In the genomic region with DNA sequence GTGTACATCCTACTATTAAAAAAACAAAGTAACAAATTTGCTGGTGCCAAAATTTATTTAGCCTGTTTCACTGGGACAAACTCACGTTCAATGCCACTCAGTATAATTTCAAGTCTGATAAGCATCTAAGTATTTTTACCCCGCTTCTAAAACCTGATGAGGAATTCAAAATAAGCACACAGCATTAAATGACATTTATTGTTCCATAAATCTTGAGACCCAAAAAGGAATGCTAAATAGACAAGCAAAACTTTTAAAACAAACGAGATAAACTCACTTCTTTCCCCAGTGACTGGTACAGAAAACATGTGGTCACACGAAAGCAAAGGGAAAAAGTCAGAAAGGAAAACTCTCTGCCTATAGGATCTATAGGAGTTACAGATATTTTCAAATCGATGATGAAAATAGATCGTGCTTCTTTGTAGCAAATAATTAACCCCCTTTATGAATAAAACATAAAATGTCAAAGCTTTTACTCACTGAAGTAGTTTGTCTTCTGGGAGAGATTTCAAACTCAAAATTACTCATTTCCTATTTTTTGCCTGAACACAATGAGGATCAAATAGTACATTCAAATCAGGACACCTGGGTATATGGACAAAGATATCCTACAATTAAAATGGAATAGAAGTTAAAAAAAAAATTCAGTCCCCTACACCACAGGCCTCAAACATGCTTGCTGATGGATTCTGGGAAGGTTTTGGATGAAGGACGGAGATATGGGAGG, we compare ENCODE assay signal across 2 cellular contexts.
A peak's percentile ranks its signal among the peaks of the same experiment; 100 is the strongest.
TF ChIP-seq lines count a peak whose summit lies in the region.

No MANE protein-coding gene starts in this region.

TF ChIP-seq in HEK293T, 16 proteins besides CTCF, POLR2A, EP300 and RAD21:
- TF ChIP-seq PKNOX1 (IDR thresholded peaks at IDR 0.05) (peak; percentile 45; the same call in 1 of the 2 replicates), SUZ12 (IDR thresholded peaks at IDR 0.05) (no peak), LEF1 (IDR thresholded peaks at IDR 0.05; ENCODE audit: borderline replicate concordance) (no peak), L3MBTL2 (conservative IDR thresholded peaks at IDR 0.05) (no peak)
TF ChIP-seq in HEK293T: peak in this region for 1.

TF ChIP-seq in K562, 482 proteins besides CTCF, POLR2A, EP300 and RAD21:
- no peak for TF ChIP-seq ZNF282 (CRISPR knock-in tag; IDR thresholded peaks at IDR 0.05)
- TF ChIP-seq HMG20A (CRISPR knock-in tag; conservative IDR thresholded peaks at IDR 0.05) = no peak
- TF ChIP-seq ZNF316 (IDR thresholded peaks at IDR 0.05) = no peak
- no peak for TF ChIP-seq PTTG1 (tag; IDR thresholded peaks at IDR 0.05; ENCODE audit: low read depth)
- no peak for TF ChIP-seq CTCFL (IDR thresholded peaks at IDR 0.05; ENCODE audit: borderline replicate concordance, insufficient read depth, low read depth, low read length, poor library complexity, severe bottlenecking)
- no peak for TF ChIP-seq NR3C1 (CRISPR knock-in tag; IDR thresholded peaks at IDR 0.05)
- TF ChIP-seq XRCC5 (IDR thresholded peaks at IDR 0.05; ENCODE audit: low read depth, low read length) = no peak
- TF ChIP-seq, protein P1, sequence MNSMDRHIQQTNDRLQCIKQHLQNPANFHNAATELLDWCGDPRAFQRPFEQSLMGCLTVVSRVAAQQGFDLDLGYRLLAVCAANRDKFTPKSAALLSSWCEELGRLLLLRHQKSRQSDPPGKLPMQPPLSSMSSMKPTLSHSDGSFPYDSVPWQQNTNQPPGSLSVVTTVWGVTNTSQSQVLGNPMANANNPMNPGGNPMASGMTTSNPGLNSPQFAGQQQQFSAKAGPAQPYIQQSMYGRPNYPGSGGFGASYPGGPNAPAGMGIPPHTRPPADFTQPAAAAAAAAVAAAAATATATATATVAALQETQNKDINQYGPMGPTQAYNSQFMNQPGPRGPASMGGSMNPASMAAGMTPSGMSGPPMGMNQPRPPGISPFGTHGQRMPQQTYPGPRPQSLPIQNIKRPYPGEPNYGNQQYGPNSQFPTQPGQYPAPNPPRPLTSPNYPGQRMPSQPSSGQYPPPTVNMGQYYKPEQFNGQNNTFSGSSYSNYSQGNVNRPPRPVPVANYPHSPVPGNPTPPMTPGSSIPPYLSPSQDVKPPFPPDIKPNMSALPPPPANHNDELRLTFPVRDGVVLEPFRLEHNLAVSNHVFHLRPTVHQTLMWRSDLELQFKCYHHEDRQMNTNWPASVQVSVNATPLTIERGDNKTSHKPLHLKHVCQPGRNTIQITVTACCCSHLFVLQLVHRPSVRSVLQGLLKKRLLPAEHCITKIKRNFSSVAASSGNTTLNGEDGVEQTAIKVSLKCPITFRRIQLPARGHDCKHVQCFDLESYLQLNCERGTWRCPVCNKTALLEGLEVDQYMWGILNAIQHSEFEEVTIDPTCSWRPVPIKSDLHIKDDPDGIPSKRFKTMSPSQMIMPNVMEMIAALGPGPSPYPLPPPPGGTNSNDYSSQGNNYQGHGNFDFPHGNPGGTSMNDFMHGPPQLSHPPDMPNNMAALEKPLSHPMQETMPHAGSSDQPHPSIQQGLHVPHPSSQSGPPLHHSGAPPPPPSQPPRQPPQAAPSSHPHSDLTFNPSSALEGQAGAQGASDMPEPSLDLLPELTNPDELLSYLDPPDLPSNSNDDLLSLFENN (IDR thresholded peaks at IDR 0.05; ENCODE audit: low read depth in 2 of 2, low read length in 2 of 2) = no peak
- no peak for TF ChIP-seq HDAC3 (IDR thresholded peaks at IDR 0.05; ENCODE audit: borderline replicate concordance, partially characterized antibody)
